ENCODE assay signal across 8 cellular contexts in genomic region chrX:136909119-136909705, GRCh38. TPM values are rescaled to one million over a fixed set of nuclear protein-coding genes. Genes with fewer than 3 reads are reported as not detected.
DNase-seq lines count a peak whose midpoint lies in the region; ATAC-seq and TF ChIP-seq lines count a peak whose summit lies in the region.

No MANE protein-coding gene starts in this region.

- H3K27me3 Mint-ChIP-seq in CD14-positive monocyte (ENCODE audit: low read depth in 3 of 3), result peaks cover 0 to 6% (median 5%) of the 10 kb centered on the region in 3 donors
- H3K27me3 Mint-ChIP-seq in activated CD8-positive, alpha-beta T cell treated with anti-CD3 and anti-CD28 coated beads, Interleukin-2, amount 10 ng/mL, durations not matched to agents 7 days and 5 days (ENCODE audit: low read depth), result no peaks in the 10 kb centered on the region

- peak overlapping the region; percentile 87 to 93 for H3K4me3 Mint-ChIP-seq in CD14-positive monocyte
- peak overlapping the region; percentile 86 for H3K4me3 Mint-ChIP-seq in activated CD8-positive, alpha-beta T cell treated with anti-CD3 and anti-CD28 coated beads, Interleukin-2, amount 10 ng/mL, durations not matched to agents 7 days and 5 days

- H3K4me1 Mint-ChIP-seq in CD14-positive monocyte, result peaks cover 9% of the 10 kb centered on the region
- H3K4me1 Mint-ChIP-seq in activated CD8-positive, alpha-beta T cell treated with anti-CD3 and anti-CD28 coated beads, Interleukin-2, amount 10 ng/mL, durations not matched to agents 7 days and 5 days (ENCODE audit: low read depth), result peaks cover 19% of the 10 kb centered on the region

- CTCF ChIA-PET in activated CD8-positive, alpha-beta T cell treated with anti-CD3 and anti-CD28 coated beads, Interleukin-2, amount 10 ng/mL, durations not matched to agents 7 days and 5 days (lab: Charles Lee), result no interaction called here

- ATAC-seq in GM19397 (IDR thresholded peaks at IDR 0.05; ENCODE audit: unreplicated experiment) (peak; percentile 81), HG03565 (IDR thresholded peaks at IDR 0.05; ENCODE audit: unreplicated experiment) (peak; percentile 58)
- ATAC-seq in activated CD8-positive, alpha-beta T cell treated with anti-CD3 and anti-CD28 coated beads, Interleukin-2, amount 10 ng/mL, durations not matched to agents 7 days and 5 days, result peak; percentile 81

- intact Hi-C loops in CD14-positive monocyte (cut with micrococcal nuclease), result no loop called here

- peak overlapping the region; percentile 81 to 95 (median 88) for H3K27ac Mint-ChIP-seq in CD14-positive monocyte
- H3K27ac Mint-ChIP-seq in activated CD8-positive, alpha-beta T cell treated with anti-CD3 and anti-CD28 coated beads, Interleukin-2, amount 10 ng/mL, durations not matched to agents 7 days and 5 days, result peak overlapping the region; percentile 75

- TF ChIP-seq CTCF in CD14-positive monocyte (IDR thresholded peaks at IDR 0.05), result no peak

- H3K9me3 Mint-ChIP-seq in CD14-positive monocyte, result peaks cover 0 to 14% (median 2%) of the 10 kb centered on the region in 7 donors
- no peaks in the 10 kb centered on the region for H3K9me3 Mint-ChIP-seq in activated CD8-positive, alpha-beta T cell treated with anti-CD3 and anti-CD28 coated beads, Interleukin-2, amount 10 ng/mL, durations not matched to agents 7 days and 5 days (ENCODE audit: insufficient read depth)

- POLR2A ChIA-PET in activated CD8-positive, alpha-beta T cell treated with anti-CD3 and anti-CD28 coated beads, Interleukin-2, amount 10 ng/mL, durations not matched to agents 7 days and 5 days (lab: Charles Lee), result interaction anchor here (3.1 kb wide), 1 partner anchor 29 kb away, joined by 22 read pairs; the partner anchor contains the start of gene RBMX

- peak; percentile 58 for DNase-seq in CD14-positive monocyte (ENCODE audit: low spot score)
- DNase-seq in NCI-H82 treated with DMSO at 0.1 percent for 48 hours (lab: John Stamatoyannopoulos, UW; ENCODE audit: unreplicated experiment), result peak; percentile 75
- DNase-seq in activated CD8-positive, alpha-beta T cell treated with anti-CD3 and anti-CD28 coated beads, Interleukin-2, amount 10 ng/mL, durations not matched to agents 7 days and 5 days, result peak; percentile 79
- peak; percentile 72 for DNase-seq in effector CD4-positive, alpha-beta T cell
- peak; percentile 68 for DNase-seq in medulla oblongata (ENCODE audit: extremely low spot score)
- peak; percentile 60 for DNase-seq in stimulated activated CD8-positive, alpha-beta memory T cell treated with anti-CD3 and anti-CD28 coated beads, Interleukin-12 subunit alpha, Interleukin-12 subunit beta, amount 100 ng/mL, for 1 hour (ENCODE audit: low read depth)

- no peaks in the 10 kb centered on the region for H3K36me3 Mint-ChIP-seq in CD14-positive monocyte
- H3K36me3 Mint-ChIP-seq in activated CD8-positive, alpha-beta T cell treated with anti-CD3 and anti-CD28 coated beads, Interleukin-2, amount 10 ng/mL, durations not matched to agents 7 days and 5 days (ENCODE audit: low read depth), result no peaks in the 10 kb centered on the region

RNA-seq across cellular contexts. Expression of gene RBMX, which starts 28.7 kb away (rescaled TPM):
- polyA plus RNA-seq in CD14-positive monocyte, result 100 to 1,000 TPM in 1 of 2 donors, 10 to 100 TPM in 1; 97.3 to 112 TPM
- 100 to 1,000 TPM; 265 to 276 TPM for total RNA-seq in activated CD8-positive, alpha-beta T cell treated with anti-CD3 and anti-CD28 coated beads, Interleukin-2, amount 10 ng/mL, durations not matched to agents 7 days and 5 days

Comparison
In these comparisons a context has a peak if more than half of its experiments do, and no peak if none do; other contexts are left out.
1. Peak in every context shown above with its lines: DNase-seq and ATAC-seq.